In genomic region chr2:190319557-190320498, GRCh38 we compare ENCODE assay signal across 1 cellular context.
TF ChIP-seq lines count a peak whose summit lies in the region.

Gene HIBCH (minus strand): TSS chr2:190319826. CDS start chr2:190319750, 76 bp downstream.

TF ChIP-seq in HCT116, 20 proteins besides CTCF, POLR2A, EP300 and RAD21 (continued from another document):
- peak; percentile 65 for TF ChIP-seq EGR1 (IDR thresholded peaks at IDR 0.05; ENCODE audit: low read depth)
- TF ChIP-seq SP1 (IDR thresholded peaks at IDR 0.05; ENCODE audit: low read depth): peak; percentile 87
- peak; percentile 81; the same call in 1 of the 2 replicates for TF ChIP-seq SIN3A (IDR thresholded peaks at IDR 0.05; ENCODE audit: low read depth)
- peak; percentile 98 for TF ChIP-seq CBX3 (IDR thresholded peaks at IDR 0.05; ENCODE audit: low read depth)
- TF ChIP-seq, protein P1, sequence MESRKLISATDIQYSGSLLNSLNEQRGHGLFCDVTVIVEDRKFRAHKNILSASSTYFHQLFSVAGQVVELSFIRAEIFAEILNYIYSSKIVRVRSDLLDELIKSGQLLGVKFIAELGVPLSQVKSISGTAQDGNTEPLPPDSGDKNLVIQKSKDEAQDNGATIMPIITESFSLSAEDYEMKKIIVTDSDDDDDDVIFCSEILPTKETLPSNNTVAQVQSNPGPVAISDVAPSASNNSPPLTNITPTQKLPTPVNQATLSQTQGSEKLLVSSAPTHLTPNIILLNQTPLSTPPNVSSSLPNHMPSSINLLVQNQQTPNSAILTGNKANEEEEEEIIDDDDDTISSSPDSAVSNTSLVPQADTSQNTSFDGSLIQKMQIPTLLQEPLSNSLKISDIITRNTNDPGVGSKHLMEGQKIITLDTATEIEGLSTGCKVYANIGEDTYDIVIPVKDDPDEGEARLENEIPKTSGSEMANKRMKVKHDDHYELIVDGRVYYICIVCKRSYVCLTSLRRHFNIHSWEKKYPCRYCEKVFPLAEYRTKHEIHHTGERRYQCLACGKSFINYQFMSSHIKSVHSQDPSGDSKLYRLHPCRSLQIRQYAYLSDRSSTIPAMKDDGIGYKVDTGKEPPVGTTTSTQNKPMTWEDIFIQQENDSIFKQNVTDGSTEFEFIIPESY (IDR thresholded peaks at IDR 0.05; ENCODE audit: extremely low read depth, insufficient replicate concordance, low read length): peak; percentile 84
- TF ChIP-seq ATF3 (IDR thresholded peaks at IDR 0.05): no peak
- TF ChIP-seq FOSL1 (IDR thresholded peaks at IDR 0.05; ENCODE audit: low read depth): no peak
- peak; percentile 80 for TF ChIP-seq ELF1 (IDR thresholded peaks at IDR 0.05; ENCODE audit: borderline replicate concordance, low read depth)
- TF ChIP-seq EZH2 (IDR thresholded peaks at IDR 0.05): no peak
